Comparison of ENCODE assay signal across 16 cellular contexts in genomic region chr1:28894785-28895184, GRCh38. TPM values are rescaled to one million over a fixed set of nuclear protein-coding genes. Genes with fewer than 3 reads are reported as not detected.
A peak's percentile ranks its signal among the peaks of the same experiment; 100 is the strongest.
DNase-seq lines count a peak whose midpoint lies in the region; ATAC-seq, FAIRE-seq and TF ChIP-seq lines count a peak whose summit lies in the region.
"Had no signal": no experiment of that assay in that cellular context is flagged by ENCODE, and none has a peak within 500 bp of the region (broad histone marks: within the 10 kb centered on the region; RNA-seq: fewer than 3 reads in every experiment).

No MANE protein-coding gene starts in this region.

- no peak for TF ChIP-seq RAD21 in K562 (CRISPR knock-in tag; conservative IDR thresholded peaks at IDR 0.05 in 1 of 2, IDR thresholded peaks at IDR 0.05 in 1 of 2)

- H3K4me1 Mint-ChIP-seq in CD4-positive, CD25-positive, alpha-beta regulatory T cell, result peaks cover 2 to 54% (median 44%) of the 10 kb centered on the region in 4 donors

- intact Hi-C loops in K562 (cut with micrococcal nuclease), result no loop called here
- intact Hi-C loops in upper lobe of right lung (cut with DNase I), result no loop called here

- DNase-seq in CD4-positive, CD25-positive, alpha-beta regulatory T cell, result no peak
- DNase-seq in K562 (ENCODE audit: extremely low read depth in 1 of 4, low spot score in 3 of 4) (peak in 1 of 4 experiments; percentile 3), upper lobe of right lung (no peak), SKM-1 (lab: John Stamatoyannopoulos, UW; ENCODE audit: unreplicated experiment) (no peak), CD1c-positive myeloid dendritic cell (ENCODE audit: extremely low spot score) (no peak), D721Med (ENCODE audit: insufficient read length, low spot score) (no peak)
- DNase-seq: Caco-2; CD4-positive, alpha-beta T cell; DMS79 treated with DMSO at 0.1 percent for 48 hours; GF-D8; HCEC 1CT had no signal

- peaks cover 3% of the 10 kb centered on the region for H3K36me3 Mint-ChIP-seq in CD4-positive, CD25-positive, alpha-beta regulatory T cell

- no peak for TF ChIP-seq EP300 in K562 (IDR thresholded peaks at IDR 0.05; ENCODE audit: low read length)

- TF ChIP-seq CTCF in K562 (IDR thresholded peaks at IDR 0.05 in 2 of 3, conservative IDR thresholded peaks at IDR 0.05 in 1 of 3; ENCODE audit: insufficient read depth in 2 of 3, low read depth in 1 of 3, low read length in 3 of 3) (no peak), neutrophil (IDR thresholded peaks at IDR 0.05) (no peak), upper lobe of right lung (IDR thresholded peaks at IDR 0.05) (no peak), D721Med (IDR thresholded peaks at IDR 0.05; ENCODE audit: insufficient read depth, missing control alignments) (no peak)

- no peak for ATAC-seq in CD4-positive, CD25-positive, alpha-beta regulatory T cell (ENCODE audit: low read depth in 2 of 2)
- ATAC-seq in K562 (no peak), upper lobe of right lung (peak; percentile 14)
- ATAC-seq: GM23338 had no signal

- H3K27ac Mint-ChIP-seq in CD4-positive, CD25-positive, alpha-beta regulatory T cell, result peak overlapping the region in 2 of 3 donors; percentile 53 to 66
- H3K27ac Mint-ChIP-seq: B cell; CD4-positive, alpha-beta T cell; GM23338 had no signal

- H3K27me3 Mint-ChIP-seq in CD4-positive, CD25-positive, alpha-beta regulatory T cell, result no peaks in the 10 kb centered on the region
- H3K27me3 Mint-ChIP-seq: B cell; CD4-positive, alpha-beta T cell had no signal

- peak overlapping the region in 1 of 2 experiments; percentile 37; a peak in 1 of 4 replicates for H3K9ac ChIP-seq in K562 (ENCODE audit: insufficient read depth in 1 of 2, low read depth in 2 of 2, low read length in 2 of 2)
- H3K9ac ChIP-seq: BLaER1 treated with 17β-estradiol and CSF1 and Interleukin-3, amounts not matched to agents 10 nM and 100 nM had no signal

- no peaks in the 10 kb centered on the region for H3K36me3 ChIP-seq in CD4-positive, CD25-positive, alpha-beta regulatory T cell (ENCODE audit: control insufficient read depth, insufficient read depth, low read length)
- peaks cover 88% of the 10 kb centered on the region for H3K36me3 ChIP-seq in K562 (ENCODE audit: control insufficient read depth, insufficient read depth, low read length)
- H3K36me3 ChIP-seq in neutrophil, result peaks cover 27% of the 10 kb centered on the region
- H3K36me3 ChIP-seq in upper lobe of right lung, result peaks cover 9% of the 10 kb centered on the region

- no peak overlapping the region for H3K27ac ChIP-seq in CD4-positive, CD25-positive, alpha-beta regulatory T cell (ENCODE audit: insufficient read depth, low read length, poor library complexity, severe bottlenecking)
- H3K27ac ChIP-seq in K562 (ENCODE audit: extremely low read depth, low read depth, low read length) (no peak overlapping the region), neutrophil (peak overlapping the region; percentile 1), upper lobe of right lung (no peak overlapping the region)
- H3K27ac ChIP-seq: BLaER1 treated with 17β-estradiol and CSF1 and Interleukin-3, amounts not matched to agents 10 nM and 100 nM had no signal

- POLR2A ChIA-PET in K562 (lab: Yijun Ruan, JAX), result interaction anchor here (0.6 to 2.2 kb wide), 5 partner anchors 8 to 313 kb away, joined by 3 to 15 read pairs (median 5); no protein-coding TSS in a partner anchor

- no peak overlapping the region for H3K4me2 ChIP-seq in K562 (ENCODE audit: insufficient read depth, low read length)
- H3K4me2 ChIP-seq: BLaER1 treated with 17β-estradiol and CSF1 and Interleukin-3, amounts not matched to agents 10 nM and 100 nM; GM23338 had no signal

- H3K4me3 ChIP-seq in CD4-positive, CD25-positive, alpha-beta regulatory T cell (ENCODE audit: low read depth, low read length), result no peak overlapping the region
- no peak overlapping the region for H3K4me3 ChIP-seq in K562
- no peak overlapping the region for H3K4me3 ChIP-seq in neutrophil (ENCODE audit: low read depth in 1 of 2, low read length in 1 of 2)
- no peak overlapping the region for H3K4me3 ChIP-seq in upper lobe of right lung
- H3K4me3 ChIP-seq: BLaER1 treated with 17β-estradiol and CSF1 and Interleukin-3, amounts not matched to agents 10 nM and 100 nM; GM23338 had no signal

- no peak overlapping the region for H3K4me3 Mint-ChIP-seq in CD4-positive, CD25-positive, alpha-beta regulatory T cell
- H3K4me3 Mint-ChIP-seq: B cell; CD4-positive, alpha-beta T cell; GM23338 had no signal

- no peaks in the 10 kb centered on the region for H3K9me3 Mint-ChIP-seq in CD4-positive, CD25-positive, alpha-beta regulatory T cell
- H3K9me3 Mint-ChIP-seq: CD4-positive, alpha-beta T cell; GM23338 had no signal

- H3K27me3 ChIP-seq in CD4-positive, CD25-positive, alpha-beta regulatory T cell (ENCODE audit: control insufficient read depth, insufficient read depth, low read length), result no peaks in the 10 kb centered on the region
- no peaks in the 10 kb centered on the region for H3K27me3 ChIP-seq in K562 (ENCODE audit: control insufficient read depth in 2 of 2, insufficient read depth in 2 of 2, low read length in 2 of 2)
- no peaks in the 10 kb centered on the region for H3K27me3 ChIP-seq in neutrophil
- H3K27me3 ChIP-seq in upper lobe of right lung, result no peaks in the 10 kb centered on the region
- H3K27me3 ChIP-seq: BLaER1 treated with 17β-estradiol and CSF1 and Interleukin-3, amounts not matched to agents 10 nM and 100 nM had no signal

- no TSS peak for BruUV-seq in K562 (replicated peaks; lab: Mats Ljungman, UMichigan)

- no peak for TF ChIP-seq POLR2A in K562 (conservative IDR thresholded peaks at IDR 0.05)

- no peaks in the 10 kb centered on the region for H3K9me3 ChIP-seq in CD4-positive, CD25-positive, alpha-beta regulatory T cell (ENCODE audit: control insufficient read depth in 2 of 2, low read length in 2 of 2)
- H3K9me3 ChIP-seq in K562 (replicated peaks; ENCODE audit: control insufficient read depth, insufficient read depth, low read depth, low read length), result no peaks in the 10 kb centered on the region
- no peaks in the 10 kb centered on the region for H3K9me3 ChIP-seq in neutrophil
- no peaks in the 10 kb centered on the region for H3K9me3 ChIP-seq in upper lobe of right lung
- H3K9me3 ChIP-seq: BLaER1 treated with 17β-estradiol and CSF1 and Interleukin-3, amounts not matched to agents 10 nM and 100 nM; Caco-2 had no signal

- FAIRE-seq in K562 (lab: Jason Lieb, UNC), result no peak
- no peak for FAIRE-seq in D721Med (lab: Jason Lieb, UNC)
- FAIRE-seq: H54 had no signal

- H4K20me1 ChIP-seq in K562 (replicated peaks; ENCODE audit: control insufficient read depth, insufficient read depth, low read length), result peaks cover 57% of the 10 kb centered on the region

- H3K79me2 ChIP-seq in K562 (ENCODE audit: control insufficient read depth, insufficient read depth, low read length), result peaks cover 96% of the 10 kb centered on the region

- WGBS in K562 (ENCODE audit: insufficient coverage, low coverage, missing lambda C conversion rate), result 82% methylated on average over 2 of the region's 2 CpGs

- peaks cover 17% of the 10 kb centered on the region for H3K9me1 ChIP-seq in K562 (ENCODE audit: control insufficient read depth, insufficient read depth, low read length)

- peaks cover 19% of the 10 kb centered on the region for H3K4me1 ChIP-seq in CD4-positive, CD25-positive, alpha-beta regulatory T cell (ENCODE audit: control insufficient read depth, insufficient read depth, low read length, poor library complexity, severe bottlenecking)
- H3K4me1 ChIP-seq in K562 (replicated peaks in 1 of 2; ENCODE audit: control insufficient read depth in 2 of 2, insufficient read depth in 2 of 2, low read length in 2 of 2) (peaks cover 41 to 45% of the 10 kb centered on the region in 2 experiments), neutrophil (ENCODE audit: control insufficient read depth in 1 of 2, insufficient read depth in 1 of 2, low read depth in 1 of 2, low read length in 1 of 2) (peaks cover 29 to 30% of the 10 kb centered on the region in 2 experiments), upper lobe of right lung (peaks cover 19% of the 10 kb centered on the region)
- H3K4me1 ChIP-seq: Caco-2 had no signal

- CTCF ChIA-PET in K562 (lab: Yijun Ruan, JAX; ENCODE audit: low intra/inter-chr PET ratio), result interaction anchor here (2.4 kb wide), 1 partner anchor 139 kb away, joined by 9 read pairs; no protein-coding TSS in a partner anchor

- no peak overlapping the region for H2AFZ ChIP-seq in K562 (ENCODE audit: low read depth, low read length)
- H2AFZ ChIP-seq: GM23338 had no signal

- in situ Hi-C loops in K562 (cut with MboI), result no loop called here

TF ChIP-seq in K562, 482 proteins besides CTCF, POLR2A, EP300 and RAD21:
- TF ChIP-seq SPI1 (IDR thresholded peaks at IDR 0.05; ENCODE audit: borderline replicate concordance, low read depth, low read length) (0 out of 2 replicates have a peak, but pooled peaks have one; percentile 2), ILF3 (IDR thresholded peaks at IDR 0.05; ENCODE audit: borderline replicate concordance) (no peak)

RNA-seq across cellular contexts. Expression of gene EPB41, which starts 19.6 kb away (rescaled TPM):
- total RNA-seq in CD4-positive, CD25-positive, alpha-beta regulatory T cell, result 309 TPM
- 100 to 1,000 TPM; 118 to 163 (median 140) TPM for polyA plus RNA-seq in CD4-positive, CD25-positive, alpha-beta regulatory T cell
- total RNA-seq in K562 (2011; cell fraction: chromatin; rRNA removed; ENCODE audit: low replicate concordance), result 277 and 637 TPM in 2 replicates
- 152 and 208 TPM in 2 replicates for total RNA-seq in K562 (2011; cell fraction: nucleolus; rRNA removed)
- total RNA-seq in K562 (2011; cell fraction: nucleoplasm; rRNA removed), result 354 and 569 TPM in 2 replicates
- total RNA-seq in K562 (2014; rRNA removed) (141 and 146 TPM in 2 replicates), K562 (2014; rRNA removed; fragmentation: Illumina TruSeq; extraction: Trizol) (169 and 175 TPM in 2 replicates), K562 (2015; rRNA removed; fragmentation: Illumina TruSeq; extraction: Trizol) (186 and 188 TPM in 2 replicates), K562 (2021) (141 and 147 TPM in 2 replicates), upper lobe of right lung (67.0 TPM)
- polyA plus RNA-seq in K562 (2011; rRNA removed) (185 and 213 TPM in 2 replicates), K562 (2014; fragmentation: Illumina TruSeq; extraction: Trizol) (150 and 201 TPM in 2 replicates), K562 (2014; fragmentation: Nextera tagmentation; extraction: Ambion mirVana) (1 to 10 TPM; 3.7 to 7.0 TPM), K562 (2014; rRNA removed) (105 and 123 TPM in 2 replicates)
- polyA plus RNA-seq in K562 (2011; cell fraction: cytosol; rRNA removed), result 72.3 and 123 TPM in 2 replicates
- polyA plus RNA-seq in K562 (2011; cell fraction: nucleus; rRNA removed), result 68.9 and 82.0 TPM in 2 replicates
- 89.0 and 98.6 TPM in 2 replicates for polyA plus RNA-seq in K562 (2012)
- 313 and 341 TPM in 2 replicates for polyA minus RNA-seq in K562 (2011; rRNA and poly(A)+ RNA removed)
- polyA minus RNA-seq in K562 (2011; cell fraction: cytosol; rRNA and poly(A)+ RNA removed), result 113 and 123 TPM in 2 replicates
- 54.0 and 104 TPM in 2 replicates for polyA minus RNA-seq in K562 (2011; cell fraction: nucleus; rRNA and poly(A)+ RNA removed)
